Comparison of ENCODE assay signal across 1 cellular context in the genomic region with DNA sequence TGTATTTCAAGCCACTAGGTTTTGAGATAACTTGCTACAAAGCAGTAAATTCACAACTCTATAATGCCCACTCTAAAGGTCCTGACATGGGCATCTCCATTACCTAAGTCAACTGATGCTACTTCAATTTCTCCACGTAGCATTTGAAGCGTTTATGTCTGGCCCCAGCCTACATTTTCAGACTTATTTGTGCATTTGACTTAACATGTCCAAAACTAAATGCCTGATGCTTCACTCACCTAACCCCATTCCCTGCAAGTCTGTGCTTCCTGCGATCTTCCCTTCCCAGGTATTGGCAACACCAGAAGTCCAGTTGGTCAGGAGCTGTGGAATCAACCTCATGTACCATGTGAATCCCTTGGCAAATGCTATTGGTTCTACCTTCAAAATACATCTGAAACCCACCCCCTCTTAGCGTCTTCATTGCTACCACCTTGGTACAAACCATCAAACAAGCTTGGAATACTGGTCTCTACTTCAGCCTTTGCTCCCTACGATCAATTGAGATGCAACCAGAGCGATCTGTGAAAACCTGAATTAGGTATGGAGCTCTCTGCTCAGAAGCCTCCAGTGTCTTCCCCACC.
TF ChIP-seq lines count a peak whose summit lies in the region.

No MANE protein-coding gene starts in this region.

TF ChIP-seq in HEK293, 187 proteins besides CTCF, POLR2A, EP300 and RAD21 (continued from another document):
- TF ChIP-seq, protein P1, sequence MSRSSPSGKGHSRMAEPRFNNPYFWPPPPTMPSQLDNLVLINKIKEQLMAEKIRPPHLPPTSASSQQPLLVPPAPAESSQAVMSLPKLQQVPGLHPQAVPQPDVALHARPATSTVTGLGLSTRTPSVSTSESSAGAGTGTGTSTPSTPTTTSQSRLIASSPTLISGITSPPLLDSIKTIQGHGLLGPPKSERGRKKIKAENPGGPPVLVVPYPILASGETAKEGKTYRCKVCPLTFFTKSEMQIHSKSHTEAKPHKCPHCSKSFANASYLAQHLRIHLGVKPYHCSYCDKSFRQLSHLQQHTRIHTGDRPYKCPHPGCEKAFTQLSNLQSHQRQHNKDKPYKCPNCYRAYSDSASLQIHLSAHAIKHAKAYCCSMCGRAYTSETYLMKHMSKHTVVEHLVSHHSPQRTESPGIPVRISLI (tag by site-specific recombination; IDR thresholded peaks at IDR 0.05): no peak
- TF ChIP-seq, protein P2, sequence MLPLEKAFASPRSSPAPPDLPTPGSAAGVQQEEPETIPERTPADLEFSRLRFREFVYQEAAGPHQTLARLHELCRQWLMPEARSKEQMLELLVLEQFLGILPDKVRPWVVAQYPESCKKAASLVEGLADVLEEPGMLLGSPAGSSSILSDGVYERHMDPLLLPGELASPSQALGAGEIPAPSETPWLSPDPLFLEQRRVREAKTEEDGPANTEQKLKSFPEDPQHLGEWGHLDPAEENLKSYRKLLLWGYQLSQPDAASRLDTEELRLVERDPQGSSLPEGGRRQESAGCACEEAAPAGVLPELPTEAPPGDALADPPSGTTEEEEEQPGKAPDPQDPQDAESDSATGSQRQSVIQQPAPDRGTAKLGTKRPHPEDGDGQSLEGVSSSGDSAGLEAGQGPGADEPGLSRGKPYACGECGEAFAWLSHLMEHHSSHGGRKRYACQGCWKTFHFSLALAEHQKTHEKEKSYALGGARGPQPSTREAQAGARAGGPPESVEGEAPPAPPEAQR (tag by site-specific recombination; IDR thresholded peaks at IDR 0.05): no peak
- TF ChIP-seq ZNF600 (tag by site-specific recombination; IDR thresholded peaks at IDR 0.05): peak; percentile 66; the same call in 1 of the 2 replicates
- TF ChIP-seq ZFP41 (tag by site-specific recombination; IDR thresholded peaks at IDR 0.05; ENCODE audit: borderline replicate concordance): no peak
- no peak for TF ChIP-seq ZNF521 (tag by site-specific recombination; IDR thresholded peaks at IDR 0.05)
- TF ChIP-seq ZNF549 (tag by site-specific recombination; IDR thresholded peaks at IDR 0.05): no peak
- no peak for TF ChIP-seq ZNF677 (tag by site-specific recombination; IDR thresholded peaks at IDR 0.05)
- TF ChIP-seq, protein P3, sequence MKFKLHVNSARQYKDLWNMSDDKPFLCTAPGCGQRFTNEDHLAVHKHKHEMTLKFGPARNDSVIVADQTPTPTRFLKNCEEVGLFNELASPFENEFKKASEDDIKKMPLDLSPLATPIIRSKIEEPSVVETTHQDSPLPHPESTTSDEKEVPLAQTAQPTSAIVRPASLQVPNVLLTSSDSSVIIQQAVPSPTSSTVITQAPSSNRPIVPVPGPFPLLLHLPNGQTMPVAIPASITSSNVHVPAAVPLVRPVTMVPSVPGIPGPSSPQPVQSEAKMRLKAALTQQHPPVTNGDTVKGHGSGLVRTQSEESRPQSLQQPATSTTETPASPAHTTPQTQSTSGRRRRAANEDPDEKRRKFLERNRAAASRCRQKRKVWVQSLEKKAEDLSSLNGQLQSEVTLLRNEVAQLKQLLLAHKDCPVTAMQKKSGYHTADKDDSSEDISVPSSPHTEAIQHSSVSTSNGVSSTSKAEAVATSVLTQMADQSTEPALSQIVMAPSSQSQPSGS (tag by site-specific recombination; IDR thresholded peaks at IDR 0.05; ENCODE audit: low read depth): no peak
TF ChIP-seq in HEK293: peak in this region for 3.
